8 cellular contexts compared by ENCODE assay signal in the genomic region with DNA sequence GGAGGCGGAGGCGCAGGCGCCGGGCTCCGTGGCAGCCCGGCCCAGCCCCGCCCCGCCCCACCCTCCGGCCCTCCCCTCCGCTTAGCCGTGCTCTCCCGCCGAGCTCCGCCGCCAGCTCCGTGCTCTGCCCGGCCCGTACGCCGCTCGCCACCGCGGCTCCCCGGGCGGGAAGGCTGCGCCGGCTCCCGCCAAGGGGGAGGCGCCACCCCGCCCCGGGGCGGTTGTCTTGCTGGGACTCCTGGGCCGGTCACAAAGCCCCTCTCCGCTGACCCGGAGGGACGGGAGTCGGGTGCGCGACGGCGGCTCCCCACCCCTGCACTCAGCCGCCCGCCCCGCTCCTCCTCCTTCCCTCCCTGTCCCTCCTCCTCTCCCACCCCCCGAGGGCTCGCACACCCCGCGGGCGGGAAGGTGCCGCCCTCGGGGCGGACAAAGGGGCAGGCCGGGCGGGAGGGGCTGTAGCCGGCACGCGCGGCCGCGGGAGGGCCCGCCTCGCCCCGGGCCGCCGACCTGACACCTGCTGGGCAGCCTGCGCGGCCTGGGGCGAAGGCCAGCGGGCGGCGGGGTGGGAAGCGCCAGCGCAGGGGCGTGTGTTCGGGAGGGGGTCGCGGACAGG.
DNase-seq lines count a peak whose midpoint lies in the region; ATAC-seq and TF ChIP-seq lines count a peak whose summit lies in the region.

No MANE protein-coding gene starts in this region.

- peaks cover 35% of the 10 kb centered on the region for H3K4me1 Mint-ChIP-seq in nephron progenitor cell

- H3K4me3 ChIP-seq in HUES48 (ENCODE audit: low read depth, low read length), result peak overlapping the region; percentile 65

- no peaks in the 10 kb centered on the region for H3K36me3 ChIP-seq in HUES48 (ENCODE audit: control insufficient read depth, insufficient read depth, low read length)

- H3K36me3 Mint-ChIP-seq in nephron progenitor cell (ENCODE audit: low read depth), result no peaks in the 10 kb centered on the region

- peak overlapping the region; percentile 77 for H3K4me3 Mint-ChIP-seq in nephron progenitor cell

- H3K27ac ChIP-seq in HUES48 (ENCODE audit: low read depth, low read length) (peak overlapping the region; percentile 71), epithelial cell of prostate (peak overlapping the region; percentile 56)

- ATAC-seq in GM21717 (IDR thresholded peaks at IDR 0.05; ENCODE audit: unreplicated experiment), result peak; percentile 87

- H3K27me3 Mint-ChIP-seq in nephron progenitor cell (ENCODE audit: low read depth, poor library complexity), result peaks cover 74% of the 10 kb centered on the region

- peaks cover 38% of the 10 kb centered on the region for H3K27me3 ChIP-seq in HUES48 (ENCODE audit: control insufficient read depth, insufficient read depth, low read length)

- no peak for TF ChIP-seq CTCF in nephron progenitor cell (IDR thresholded peaks at IDR 0.05)

- no peaks in the 10 kb centered on the region for H3K9me3 Mint-ChIP-seq in nephron progenitor cell

- H3K27ac Mint-ChIP-seq in nephron progenitor cell, result no peak overlapping the region

- H3K4me1 ChIP-seq in HUES48 (ENCODE audit: control insufficient read depth, insufficient read depth, low read length), result peaks cover 63% of the 10 kb centered on the region

- H3K9ac ChIP-seq in HUES48 (ENCODE audit: low read depth, low read length), result no peak overlapping the region

- H3K9me3 ChIP-seq in HUES48 (ENCODE audit: control insufficient read depth, insufficient read depth, low read length), result no peaks in the 10 kb centered on the region

- DNase-seq in NCI-H82 (lab: John Stamatoyannopoulos, UW) (peak; percentile 71), NCI-H82 treated with DMSO at 0.1 percent for 48 hours (lab: John Stamatoyannopoulos, UW; ENCODE audit: unreplicated experiment) (no peak), SHP77 (lab: John Stamatoyannopoulos, UW) (peak; percentile 69 to 85), epithelial cell of prostate (ENCODE audit: low read depth, low spot score) (no peak), nephron progenitor cell (peak; percentile 63), Kasumi-1 (lab: John Stamatoyannopoulos, UW) (no peak)

Comparison
In these comparisons a context has a peak if more than half of its experiments do, and no peak if none do; other contexts are left out.
1. DNase-seq: peak in NCI-H82 (single experiment), SHP77 (2 of 2) and nephron progenitor cell (single experiment); none in NCI-H82 treated with DMSO at 0.1 percent for 48 hours (single experiment), epithelial cell of prostate (single experiment) and Kasumi-1 (0 of 2).